Comparison of ENCODE assay signal across 9 cellular contexts in the genomic region with DNA sequence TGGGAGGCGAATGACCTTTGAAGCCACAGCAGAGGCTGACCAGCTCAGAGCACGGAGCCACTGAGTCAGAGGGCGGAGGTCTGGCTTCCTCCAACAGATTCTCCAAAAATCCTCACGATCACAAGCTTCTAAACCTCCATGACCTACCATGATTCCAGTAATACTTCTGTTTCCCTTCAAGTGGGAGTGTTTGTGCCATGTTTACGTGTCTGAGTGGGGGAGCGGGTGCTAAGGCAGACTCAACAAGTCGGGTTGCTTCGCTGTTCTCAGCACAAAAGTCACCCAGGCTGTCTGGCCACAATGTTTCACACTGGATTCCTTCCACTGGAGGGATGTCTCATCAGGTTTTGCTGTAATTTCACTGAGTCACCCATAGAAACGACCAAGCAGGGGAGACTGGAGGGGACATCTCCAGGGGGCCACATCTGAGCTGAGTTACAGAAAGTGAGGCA.
DNase-seq lines count a peak whose midpoint lies in the region; ATAC-seq, FAIRE-seq and TF ChIP-seq lines count a peak whose summit lies in the region.
"Had no signal": no experiment of that assay in that cellular context is flagged by ENCODE, and none has a peak within 500 bp of the region (broad histone marks: within the 10 kb centered on the region; RNA-seq: fewer than 3 reads in every experiment).

No MANE protein-coding gene starts in this region.

- DNase-seq in AG10803 (ENCODE audit: low read depth) = peak; percentile 100
- DNase-seq in HTR-8/SVneo (ENCODE audit: insufficient read length, low spot score) = peak; percentile 46
- DNase-seq in choroid plexus epithelial cell (ENCODE audit: low read depth) = peak; percentile 99
- DNase-seq in omental fat pad (ENCODE audit: low spot score) = no peak
- DNase-seq in WERI-Rb-1 = no peak
- DNase-seq in DMS153 (lab: John Stamatoyannopoulos, UW) = no peak
- DNase-seq in NCI-H1092 (lab: John Stamatoyannopoulos, UW) = no peak
- DNase-seq: central memory CD4-positive, alpha-beta T cell had no signal

- H3K4me3 ChIP-seq in AG10803 (ENCODE audit: low read length) = no peak overlapping the region
- no peak overlapping the region for H3K4me3 ChIP-seq in choroid plexus epithelial cell (ENCODE audit: low read depth, low read length)
- H3K4me3 ChIP-seq in WERI-Rb-1 (ENCODE audit: low read depth, low read length) = no peak overlapping the region

- H3K36me3 ChIP-seq in WERI-Rb-1 = no peaks in the 10 kb centered on the region

- H3K27me3 ChIP-seq in WERI-Rb-1 (ENCODE audit: insufficient read depth, low read depth, severe bottlenecking) = no peaks in the 10 kb centered on the region

- TF ChIP-seq CTCF in AG10803 (conservative IDR thresholded peaks at IDR 0.05; ENCODE audit: low read length) (peak; percentile 76), choroid plexus epithelial cell (conservative IDR thresholded peaks at IDR 0.05; ENCODE audit: low read depth, low read length) (peak; percentile 78), omental fat pad (IDR thresholded peaks at IDR 0.05) (no peak), WERI-Rb-1 (IDR thresholded peaks at IDR 0.05; ENCODE audit: low read depth, low read length) (no peak)

- H3K9me3 ChIP-seq in WERI-Rb-1 (ENCODE audit: severe bottlenecking) = no peaks in the 10 kb centered on the region

- FAIRE-seq in HTR-8/SVneo (lab: Jason Lieb, UNC) = no peak

- no peak overlapping the region for H3K27ac ChIP-seq in WERI-Rb-1

- ATAC-seq in omental fat pad (ENCODE audit: low FRiP score) (peak; percentile 14), GM18519 (IDR thresholded peaks at IDR 0.05; ENCODE audit: low FRiP score, unreplicated experiment) (no peak)

Comparison
In these comparisons a context has a peak if more than half of its experiments do, and no peak if none do; other contexts are left out.
1. DNase-seq: peak in AG10803 (single experiment), HTR-8/SVneo (single experiment) and choroid plexus epithelial cell (single experiment); none in omental fat pad (single experiment), WERI-Rb-1 (single experiment), DMS153 (single experiment) and NCI-H1092 (single experiment).
2. CTCF ChIP-seq: peak in AG10803 (single experiment) and choroid plexus epithelial cell (single experiment); none in omental fat pad (0 of 3) and WERI-Rb-1 (single experiment).